ENCODE assay signal across 13 cellular contexts in genomic region chr14:30608533-30609006, GRCh38. TPM values are rescaled to one million over a fixed set of nuclear protein-coding genes. Genes with fewer than 3 reads are reported as not detected.
DNase-seq lines count a peak whose midpoint lies in the region; ATAC-seq and TF ChIP-seq lines count a peak whose summit lies in the region.
"Had no signal": no experiment of that assay in that cellular context is flagged by ENCODE, and none has a peak within 500 bp of the region (broad histone marks: within the 10 kb centered on the region; RNA-seq: fewer than 3 reads in every experiment).

No MANE protein-coding gene starts in this region.

- TF ChIP-seq CTCF in Caco-2 (IDR thresholded peaks at IDR 0.05; ENCODE audit: insufficient read depth in 1 of 2, low read depth in 1 of 2, low read length in 1 of 2, severe bottlenecking in 1 of 2, unreplicated experiment in 1 of 2), result no peak
- TF ChIP-seq CTCF in brain microvascular endothelial cell (IDR thresholded peaks at IDR 0.05; ENCODE audit: low read depth, low read length, missing control alignments), result peak; percentile 45
- TF ChIP-seq CTCF in omental fat pad (IDR thresholded peaks at IDR 0.05), result no peak

- H3K9me3 ChIP-seq in Caco-2, result no peaks in the 10 kb centered on the region
- no peaks in the 10 kb centered on the region for H3K9me3 ChIP-seq in mesenchymal stem cell (ENCODE audit: control insufficient read depth, low read length)
- H3K9me3 ChIP-seq: adrenal gland had no signal

- H2BK120ac ChIP-seq in mesenchymal stem cell (ENCODE audit: low read depth, low read length), result no peak overlapping the region

- H3K27me3 Mint-ChIP-seq in Caco-2 (ENCODE audit: insufficient read depth, unreplicated experiment), result no peaks in the 10 kb centered on the region

- peaks cover 15% of the 10 kb centered on the region for H3K36me3 Mint-ChIP-seq in Caco-2 (ENCODE audit: insufficient read depth, unreplicated experiment)

- CTCF ChIA-PET in Caco-2 (lab: Charles Lee), result no interaction called here

- no peak for ATAC-seq in omental fat pad (ENCODE audit: low FRiP score)

- H4K8ac ChIP-seq in mesenchymal stem cell (ENCODE audit: low read length), result no peak overlapping the region

- H3K9me3 Mint-ChIP-seq in Caco-2 (ENCODE audit: unreplicated experiment), result no peaks in the 10 kb centered on the region

- peaks cover 9% of the 10 kb centered on the region for H3K4me1 Mint-ChIP-seq in Caco-2 (ENCODE audit: low read depth, unreplicated experiment)

- H3K18ac ChIP-seq in mesenchymal stem cell (ENCODE audit: low read depth in 1 of 2, low read length in 2 of 2), result no peak overlapping the region

- BruUV-seq in Caco-2 (replicated peaks; lab: Mats Ljungman, UMichigan), result no TSS peak

- intact Hi-C loops in Caco-2 (cut with micrococcal nuclease; ENCODE audit: unreplicated experiment), result no loop called here

- no peak overlapping the region for H3K4me3 Mint-ChIP-seq in Caco-2 (ENCODE audit: unreplicated experiment)

- H2AFZ ChIP-seq in mesenchymal stem cell (ENCODE audit: low read depth, low read length), result no peak overlapping the region
- H2AFZ ChIP-seq: parathyroid adenoma, PC-9 had no signal

- no peak overlapping the region for H3K4ac ChIP-seq in mesenchymal stem cell (ENCODE audit: low read depth in 1 of 2, low read length in 2 of 2)

- in situ Hi-C loops in brain microvascular endothelial cell (cut with HindIII; ENCODE audit: low pct_ligation_motif_present, low sequenced_read_pairs), result no loop called here

- no peak overlapping the region for H2BK5ac ChIP-seq in mesenchymal stem cell (ENCODE audit: low read depth, low read length, poor library complexity, severe bottlenecking)

- DNase-seq in Caco-2, result no peak
- DNase-seq in LoVo (ENCODE audit: low spot score), result peak; percentile 14
- DNase-seq in brain microvascular endothelial cell, result peak; percentile 63
- peak; percentile 38 for DNase-seq in mesenchymal stem cell
- no peak for DNase-seq in medulla oblongata (ENCODE audit: extremely low spot score)
- no peak for DNase-seq in omental fat pad (ENCODE audit: low spot score)
- DNase-seq in T-helper 9 cell, result no peak
- DNase-seq in HuH-7.5 (ENCODE audit: low spot score), result no peak
- DNase-seq: activated CD4-positive, alpha-beta T cell treated with anti-CD3 and anti-CD28 coated beads for 4 hours; DND-41; PC-9 had no signal

- POLR2A ChIA-PET in Caco-2 (lab: Charles Lee), result interaction anchor here (0.6 kb wide), 1 partner anchor 933 kb away, joined by 3 read pairs; no protein-coding TSS in a partner anchor

- no peaks in the 10 kb centered on the region for H3K4me1 ChIP-seq in Caco-2
- H3K4me1 ChIP-seq in mesenchymal stem cell (ENCODE audit: control insufficient read depth, insufficient read depth, low read depth, low read length), result peaks cover 1% of the 10 kb centered on the region
- H3K4me1 ChIP-seq: adrenal gland had no signal

- H2AK5ac ChIP-seq in mesenchymal stem cell (ENCODE audit: low read length, severe bottlenecking), result no peak overlapping the region

- H3K27me3 ChIP-seq in Caco-2 (replicated peaks; ENCODE audit: control insufficient read depth, insufficient read depth, low read length), result no peaks in the 10 kb centered on the region
- H3K27me3 ChIP-seq in brain microvascular endothelial cell (replicated peaks), result no peaks in the 10 kb centered on the region
- H3K27me3 ChIP-seq in mesenchymal stem cell (ENCODE audit: control insufficient read depth in 1 of 2, insufficient read depth in 1 of 2, low read length in 2 of 2), result no peaks in the 10 kb centered on the region
- H3K27me3 ChIP-seq: adrenal gland had no signal

- no peak overlapping the region for H2BK15ac ChIP-seq in mesenchymal stem cell (ENCODE audit: low read depth, poor library complexity, severe bottlenecking)

- H3K36me3 ChIP-seq in Caco-2 (ENCODE audit: control insufficient read depth, insufficient read depth, low read length), result no peaks in the 10 kb centered on the region
- H3K36me3 ChIP-seq in brain microvascular endothelial cell (replicated peaks), result peaks cover 4% of the 10 kb centered on the region
- H3K36me3 ChIP-seq in mesenchymal stem cell (ENCODE audit: control insufficient read depth in 1 of 2, insufficient read depth in 2 of 2, low read depth in 1 of 2, low read length in 2 of 2), result peaks cover 5 to 51% of the 10 kb centered on the region in 2 experiments
- H3K36me3 ChIP-seq: adrenal gland had no signal

- H3K27ac Mint-ChIP-seq in Caco-2 (ENCODE audit: unreplicated experiment), result peak overlapping the region; percentile 20

- no peak overlapping the region for H3K23ac ChIP-seq in mesenchymal stem cell (ENCODE audit: low read length in 2 of 2)

- no peak overlapping the region for H3K4me2 ChIP-seq in mesenchymal stem cell (ENCODE audit: low read length, poor library complexity, severe bottlenecking)
- H3K4me2 ChIP-seq: PC-9 had no signal

- H3K14ac ChIP-seq in mesenchymal stem cell (ENCODE audit: low read length in 2 of 2), result no peak overlapping the region

- H3K79me1 ChIP-seq in mesenchymal stem cell (replicated peaks; ENCODE audit: low read length, poor library complexity, severe bottlenecking), result peaks cover 9% of the 10 kb centered on the region

- H3K4me3 ChIP-seq in Caco-2 (ENCODE audit: low read depth, low read length) (no peak overlapping the region), brain microvascular endothelial cell (ENCODE audit: low read depth, low read length) (no peak overlapping the region), mesenchymal stem cell (ENCODE audit: insufficient read depth in 1 of 2, low read depth in 1 of 2, low read length in 2 of 2) (no peak overlapping the region)
- H3K4me3 ChIP-seq: adrenal gland, PC-9 had no signal

- 75% methylated on average over 5 of the region's 5 CpGs for WGBS in mesenchymal stem cell

- no peak overlapping the region for H3K9ac ChIP-seq in mesenchymal stem cell (ENCODE audit: low read length)
- H3K9ac ChIP-seq: parathyroid adenoma had no signal

- H4K91ac ChIP-seq in mesenchymal stem cell (ENCODE audit: low read length), result no peak overlapping the region

- H2BK12ac ChIP-seq in mesenchymal stem cell (ENCODE audit: low read length in 2 of 2), result no peak overlapping the region

- H3K27ac ChIP-seq in brain microvascular endothelial cell (peak overlapping the region; percentile 33), mesenchymal stem cell (ENCODE audit: low read length, poor library complexity, severe bottlenecking) (peak overlapping the region; percentile 34)
- H3K27ac ChIP-seq: adrenal gland, parathyroid adenoma, PC-9 had no signal

RNA-seq across cellular contexts. Expression of gene SCFD1, which starts 13.5 kb away (rescaled TPM):
- 78.1 and 89.4 TPM in 2 replicates for total RNA-seq in Caco-2 (2022)
- polyA plus RNA-seq in mesenchymal stem cell (2013, experiment 1 of 2), result 107 TPM
- 114 TPM for polyA plus RNA-seq in mesenchymal stem cell (2013, experiment 2 of 2)
- total RNA-seq in omental fat pad, result 100 to 1,000 TPM in 1 of 4 donors, 10 to 100 TPM in 3; 50.9 to 102 (median 54.8) TPM

RNA-seq across cellular contexts. Expression of gene G2E3, which starts 49.6 kb away (rescaled TPM):
- total RNA-seq in Caco-2 (2022) (23.0 and 25.1 TPM in 2 replicates), omental fat pad (10 to 100 TPM in 2 of 4 donors, 1 to 10 TPM in 2; 7.8 to 16.4 (median 9.8) TPM)
- polyA plus RNA-seq in mesenchymal stem cell (2013, experiment 1 of 2), result 13.5 TPM
- 15.7 TPM for polyA plus RNA-seq in mesenchymal stem cell (2013, experiment 2 of 2)

Comparison
In these comparisons a context has a peak if more than half of its experiments do, and no peak if none do; other contexts are left out.
1. DNase-seq: peak in LoVo (single experiment), brain microvascular endothelial cell (single experiment) and mesenchymal stem cell (single experiment); none in Caco-2 (0 of 2), medulla oblongata (single experiment), omental fat pad (single experiment), T-helper 9 cell (single experiment) and HuH-7.5 (single experiment).